In the genomic region with DNA sequence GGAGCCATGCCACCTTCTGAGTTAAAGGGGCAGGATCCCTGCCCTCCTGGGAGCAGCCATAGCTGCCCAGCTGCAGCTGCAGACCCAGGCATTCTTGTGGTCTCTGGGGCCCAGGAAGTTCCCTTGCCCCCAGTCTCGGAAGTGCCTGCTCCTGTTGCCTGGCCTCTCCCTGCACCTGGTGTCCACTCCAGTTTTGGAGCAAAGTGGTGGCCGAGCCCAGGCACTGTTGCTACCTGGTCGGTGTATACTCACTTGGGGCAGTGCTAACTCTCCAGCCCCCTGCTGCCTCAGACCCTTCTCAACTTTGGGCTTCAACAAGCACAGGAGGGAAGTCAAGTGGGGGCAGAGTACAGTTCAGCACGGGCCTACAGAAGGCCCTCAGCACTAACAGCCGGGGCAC, we compare ENCODE assay signal across 27 cellular contexts.
"Had no signal": no experiment of that assay in that cellular context is flagged by ENCODE, and none has a peak within 500 bp of the region (broad histone marks: within the 10 kb centered on the region; RNA-seq: fewer than 3 reads in every experiment).

No MANE protein-coding gene starts in this region.

- H3K4me3 ChIP-seq: heart right ventricle, hepatocyte, left lung, lung, neural progenitor cell, pancreas, prostate gland, skin epidermis, stomach, testis, thyroid gland, upper lobe of right lung had no signal

- H3K27ac Mint-ChIP-seq: mesothelial cell of epicardium; naive B cell; natural killer cell; nephron progenitor cell; neural progenitor cell; stimulated activated naive B cell treated with anti-CD40 and anti-IgM and Interleukin-4, amounts not matched to agents 10 μg/mL and 1 μg/mL and 100 μg/mL, for 72 hours had no signal

- H3K27me3 Mint-ChIP-seq: naive B cell; stimulated activated naive B cell treated with anti-CD40 and anti-IgM and Interleukin-4, amounts not matched to agents 10 μg/mL and 1 μg/mL and 100 μg/mL, for 72 hours had no signal

- H3K9me3 ChIP-seq: pancreas, prostate gland, testis, thyroid gland, upper lobe of right lung had no signal

- H3K36me3 ChIP-seq: heart right ventricle, left lung, neural progenitor cell, pancreas, prostate gland, stomach, thyroid gland, upper lobe of right lung had no signal

- H3K36me3 Mint-ChIP-seq: mesothelial cell of epicardium; naive B cell; natural killer cell; neural progenitor cell; stimulated activated naive B cell treated with anti-CD40 and anti-IgM and Interleukin-4, amounts not matched to agents 10 μg/mL and 1 μg/mL and 100 μg/mL, for 72 hours had no signal

- H3K4me1 ChIP-seq: heart right ventricle, left lung, pancreas, prostate gland, stomach, testis, thyroid gland, upper lobe of right lung had no signal

- H3K27me3 ChIP-seq: heart right ventricle, hepatocyte, left lung, neural progenitor cell, pancreas, stomach, testis, thyroid gland, upper lobe of right lung had no signal

- H3K4me1 Mint-ChIP-seq: mesothelial cell of epicardium; naive B cell; natural killer cell; nephron progenitor cell; neural progenitor cell; stimulated activated naive B cell treated with anti-CD40 and anti-IgM and Interleukin-4, amounts not matched to agents 10 μg/mL and 1 μg/mL and 100 μg/mL, for 72 hours had no signal

- H2AFZ ChIP-seq: hepatocyte, neural progenitor cell had no signal

- H3K27ac ChIP-seq: heart right ventricle, hepatocyte, left lung, neural progenitor cell, pancreas, prostate gland, skin epidermis, stomach, testis, thyroid gland, upper lobe of right lung had no signal

- H3K4me2 ChIP-seq: hepatocyte, neural progenitor cell had no signal

- H3K79me2 ChIP-seq: hepatocyte had no signal

- H3K9me3 Mint-ChIP-seq: nephron progenitor cell had no signal

- H3K4me3 Mint-ChIP-seq: mesothelial cell of epicardium; naive B cell; natural killer cell; nephron progenitor cell; neural progenitor cell; stimulated activated naive B cell treated with anti-CD40 and anti-IgM and Interleukin-4, amounts not matched to agents 10 μg/mL and 1 μg/mL and 100 μg/mL, for 72 hours had no signal

- DNase-seq: heart right ventricle; left colon; left lung; mesendoderm; naive B cell; natural killer cell; nephron progenitor cell; pancreas; retina; right cardiac atrium; stimulated activated CD4-positive, alpha-beta T cell treated with anti-CD3 and anti-CD28 coated beads, Interleukin-4, amount 100 ng/mL, for 24 hours; stimulated activated naive B cell treated with anti-CD40 and anti-IgM and Interleukin-4, amounts not matched to agents 10 μg/mL and 1 μg/mL and 100 μg/mL, for 72 hours; stimulated activated naive CD8-positive, alpha-beta T cell treated with anti-CD3 and anti-CD28 coated beads, Interleukin-15, Interleukin-2, amounts not matched to agents 100 U/mL and 50 U/mL, for 24 hours; stomach; testis; thyroid gland; trophoblast cell; upper lobe of right lung had no signal

- ATAC-seq: heart right ventricle; left lung; natural killer cell; pancreas; right cardiac atrium; sciatic nerve; stimulated activated naive CD8-positive, alpha-beta T cell treated with anti-CD3 and anti-CD28 coated beads, Interleukin-15, Interleukin-2, amounts not matched to agents 100 U/mL and 50 U/mL, for 24 hours; upper lobe of right lung had no signal

- FAIRE-seq: keratinocyte, pancreas, urothelium cell line had no signal

- H3K9ac ChIP-seq: neural progenitor cell had no signal
